Comparison of ENCODE assay signal across 1 cellular context in genomic region chr1:157234705-157235273, GRCh38.
TF ChIP-seq lines count a peak whose summit lies in the region.

No MANE protein-coding gene starts in this region.

TF ChIP-seq in K562, 482 proteins besides CTCF, POLR2A, EP300 and RAD21 (continued from another document and continues in another):
- TF ChIP-seq RERE (CRISPR knock-in tag; IDR thresholded peaks at IDR 0.05; ENCODE audit: borderline replicate concordance) (no peak), ID3 (CRISPR knock-in tag; IDR thresholded peaks at IDR 0.05) (no peak), ID3 (tag; IDR thresholded peaks at IDR 0.05) (no peak), SPI1 (IDR thresholded peaks at IDR 0.05; ENCODE audit: borderline replicate concordance, low read depth, low read length) (peak; percentile 24; the same call in 1 of the 2 replicates), ZFP36 (IDR thresholded peaks at IDR 0.05; ENCODE audit: low read depth, low read length, partially characterized antibody) (no peak), FOXM1 (IDR thresholded peaks at IDR 0.05; ENCODE audit: low read depth) (no peak), FOXM1 (CRISPR knock-in tag; IDR thresholded peaks at IDR 0.05; ENCODE audit: low read depth) (no peak), DPF2 (IDR thresholded peaks at IDR 0.05) (peak; percentile 44; the same call in 1 of the 2 replicates), MTF1 (CRISPR knock-in tag; IDR thresholded peaks at IDR 0.05; ENCODE audit: borderline replicate concordance) (no peak), LCOR (CRISPR knock-in tag; IDR thresholded peaks at IDR 0.05) (0 out of 2 replicates have a peak, but pooled peaks have one; percentile 25), ESRRB (CRISPR knock-in tag; IDR thresholded peaks at IDR 0.05; ENCODE audit: borderline replicate concordance) (no peak), THRB (CRISPR knock-in tag; conservative IDR thresholded peaks at IDR 0.05) (no peak), ATF7 (IDR thresholded peaks at IDR 0.05) (peak; percentile 26; the same call in 1 of the 2 replicates), CBFA2T2 (conservative IDR thresholded peaks at IDR 0.05) (peak; percentile 38), GATA2 (CRISPR knock-in tag; IDR thresholded peaks at IDR 0.05) (peak; percentile 63; the same call in 1 of the 2 replicates), ZBTB11 (CRISPR knock-in tag; IDR thresholded peaks at IDR 0.05) (no peak), ZNF354B (CRISPR knock-in tag; IDR thresholded peaks at IDR 0.05) (no peak), SMARCE1 (IDR thresholded peaks at IDR 0.05) (peak; percentile 49; the same call in 1 of the 2 replicates), JUND (IDR thresholded peaks at IDR 0.05; ENCODE audit: borderline replicate concordance, low read depth, low read length) (no peak), JUND (tag; IDR thresholded peaks at IDR 0.05; ENCODE audit: borderline replicate concordance, low read depth, low read length) (0 out of 3 replicates have a peak, but pooled peaks have one; percentile 24), TEAD4 (IDR thresholded peaks at IDR 0.05; ENCODE audit: low read length) (peak; percentile 74), TEAD4 (CRISPR knock-in tag; IDR thresholded peaks at IDR 0.05; ENCODE audit: borderline replicate concordance) (no peak), ZBTB26 (CRISPR knock-in tag; IDR thresholded peaks at IDR 0.05) (no peak), L3MBTL2 (IDR thresholded peaks at IDR 0.05) (0 out of 2 replicates have a peak, but pooled peaks have one; percentile 9), MEIS2 (IDR thresholded peaks at IDR 0.05; ENCODE audit: partially characterized antibody) (peak; percentile 14), NUFIP1 (IDR thresholded peaks at IDR 0.05; ENCODE audit: partially characterized antibody) (no peak), ZBTB17 (CRISPR knock-in tag; IDR thresholded peaks at IDR 0.05) (0 out of 2 replicates have a peak, but pooled peaks have one; percentile 53), NR2C2 (CRISPR knock-in tag; IDR thresholded peaks at IDR 0.05) (no peak), NR2C2 (tag; IDR thresholded peaks at IDR 0.05) (no peak), TBL1XR1 (IDR thresholded peaks at IDR 0.05; ENCODE audit: low read length in 2 of 2) (no peak), MGA (IDR thresholded peaks at IDR 0.05) (no peak), SMARCA4 (IDR thresholded peaks at IDR 0.05) (peak; percentile 56; the same call in 1 of the 2 replicates), RCOR1 (IDR thresholded peaks at IDR 0.05; ENCODE audit: borderline replicate concordance in 1 of 2, low read depth in 2 of 2, low read length in 2 of 2) (peak in 1 of 2 experiments; percentile 38; a peak in 1 of 4 replicates)
- TF ChIP-seq, protein P1, sequence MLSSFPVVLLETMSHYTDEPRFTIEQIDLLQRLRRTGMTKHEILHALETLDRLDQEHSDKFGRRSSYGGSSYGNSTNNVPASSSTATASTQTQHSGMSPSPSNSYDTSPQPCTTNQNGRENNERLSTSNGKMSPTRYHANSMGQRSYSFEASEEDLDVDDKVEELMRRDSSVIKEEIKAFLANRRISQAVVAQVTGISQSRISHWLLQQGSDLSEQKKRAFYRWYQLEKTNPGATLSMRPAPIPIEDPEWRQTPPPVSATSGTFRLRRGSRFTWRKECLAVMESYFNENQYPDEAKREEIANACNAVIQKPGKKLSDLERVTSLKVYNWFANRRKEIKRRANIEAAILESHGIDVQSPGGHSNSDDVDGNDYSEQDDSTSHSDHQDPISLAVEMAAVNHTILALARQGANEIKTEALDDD (IDR thresholded peaks at IDR 0.05), result peak; percentile 93
